25 cellular contexts compared by ENCODE assay signal in the genomic region with DNA sequence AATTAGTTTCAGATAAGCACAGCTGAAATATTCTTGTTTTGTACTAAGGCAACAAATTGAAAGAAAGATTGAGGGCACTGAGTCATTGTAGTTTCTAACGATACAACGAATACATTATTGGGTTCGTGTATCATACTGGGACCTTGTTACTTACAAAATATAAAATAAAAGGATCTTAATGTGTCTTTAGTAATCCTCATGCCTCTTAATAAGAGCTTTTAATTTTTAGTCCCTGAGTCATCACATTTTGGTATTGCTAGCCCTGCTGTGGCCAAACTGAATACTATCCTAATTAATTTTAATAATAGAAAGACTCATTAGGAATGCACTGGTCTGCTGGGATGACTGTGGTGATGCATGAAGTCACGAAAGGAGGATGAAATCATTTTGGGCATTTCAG.
A peak's percentile ranks its signal among the peaks of the same experiment; 100 is the strongest.
DNase-seq lines count a peak whose midpoint lies in the region; ATAC-seq lines count a peak whose summit lies in the region.
"Had no signal": no experiment of that assay in that cellular context is flagged by ENCODE, and none has a peak within 500 bp of the region (broad histone marks: within the 10 kb centered on the region; RNA-seq: fewer than 3 reads in every experiment).

No MANE protein-coding gene starts in this region.

- H3K36me3 Mint-ChIP-seq in activated naive CD8-positive, alpha-beta T cell treated with anti-CD3 and anti-CD28 coated beads, Interleukin-2, amount 50 U/mL, for 24 hours (ENCODE audit: low read depth): peaks cover 19% of the 10 kb centered on the region

- H3K4me3 Mint-ChIP-seq in activated naive CD8-positive, alpha-beta T cell treated with anti-CD3 and anti-CD28 coated beads, Interleukin-2, amount 50 U/mL, for 24 hours: no peak overlapping the region
- H3K4me3 Mint-ChIP-seq: activated CD4-positive, alpha-beta memory T cell treated with anti-CD3 and anti-CD28 coated beads for 36 hours; nephron progenitor cell had no signal

- H3K27ac Mint-ChIP-seq in activated naive CD8-positive, alpha-beta T cell treated with anti-CD3 and anti-CD28 coated beads, Interleukin-2, amount 50 U/mL, for 24 hours: no peak overlapping the region
- H3K27ac Mint-ChIP-seq: activated CD4-positive, alpha-beta memory T cell treated with anti-CD3 and anti-CD28 coated beads for 36 hours; nephron progenitor cell had no signal

- H3K4me3 ChIP-seq in skeletal muscle satellite cell (ENCODE audit: low read length): no peak overlapping the region
- H3K4me3 ChIP-seq: adrenal gland; BLaER1 treated with 17β-estradiol and CSF1 and Interleukin-3, amounts not matched to agents 10 nM and 100 nM; GM12878; heart right ventricle; smooth muscle cell; thyroid gland had no signal

- H3K27me3 Mint-ChIP-seq in activated naive CD8-positive, alpha-beta T cell treated with anti-CD3 and anti-CD28 coated beads, Interleukin-2, amount 50 U/mL, for 24 hours: no peaks in the 10 kb centered on the region
- H3K27me3 Mint-ChIP-seq: activated CD4-positive, alpha-beta memory T cell treated with anti-CD3 and anti-CD28 coated beads for 36 hours; progenitor cell of endocrine pancreas had no signal

- no peaks in the 10 kb centered on the region for H3K36me3 ChIP-seq in skeletal muscle satellite cell (ENCODE audit: insufficient read depth, low read length)
- H3K36me3 ChIP-seq: adrenal gland, heart right ventricle, thyroid gland had no signal

- peaks cover 16% of the 10 kb centered on the region for H3K4me1 ChIP-seq in skeletal muscle satellite cell (ENCODE audit: control insufficient read depth, insufficient read depth, low read length)
- H3K4me1 ChIP-seq: heart right ventricle, thyroid gland had no signal

- H3K4me1 Mint-ChIP-seq in activated naive CD8-positive, alpha-beta T cell treated with anti-CD3 and anti-CD28 coated beads, Interleukin-2, amount 50 U/mL, for 24 hours: no peaks in the 10 kb centered on the region
- H3K4me1 Mint-ChIP-seq: nephron progenitor cell had no signal

- H3K9me3 ChIP-seq in skeletal muscle satellite cell (replicated peaks; ENCODE audit: low read length): no peaks in the 10 kb centered on the region
- H3K9me3 ChIP-seq: adrenal gland; BLaER1 treated with 17β-estradiol and CSF1 and Interleukin-3, amounts not matched to agents 10 nM and 100 nM; thyroid gland had no signal

- no peak for ATAC-seq in activated naive CD8-positive, alpha-beta T cell treated with anti-CD3 and anti-CD28 coated beads, Interleukin-2, amount 50 U/mL, for 24 hours
- ATAC-seq: GM12878, heart right ventricle had no signal

- peak overlapping the region; percentile 5 for H3K9ac ChIP-seq in skeletal muscle satellite cell (ENCODE audit: low read depth, low read length)
- H3K9ac ChIP-seq: BLaER1 treated with 17β-estradiol and CSF1 and Interleukin-3, amounts not matched to agents 10 nM and 100 nM; KMS-11 had no signal

- DNase-seq in EH (ENCODE audit: low read depth): peak; percentile 95
- peak; percentile 68 for DNase-seq in M059J (ENCODE audit: low read depth)
- DNase-seq in fibroblast of peridontal ligament (ENCODE audit: extremely low read depth): peak; percentile 15
- DNase-seq in NCI-H2171 treated with DMSO at 0.1 percent for 48 hours (lab: John Stamatoyannopoulos, UW): no peak
- no peak for DNase-seq in activated naive CD8-positive, alpha-beta T cell treated with anti-CD3 and anti-CD28 coated beads, Interleukin-2, amount 50 U/mL, for 24 hours
- no peak for DNase-seq in NCI-H1105 treated with DMSO at 0.1 percent for 48 hours (lab: John Stamatoyannopoulos, UW)
- DNase-seq: activated CD4-positive, alpha-beta memory T cell treated with anti-CD3 and anti-CD28 coated beads for 36 hours; activated gamma-delta T cell treated with Interleukin-2 at 50 U/mL for 16 hours; DMS 273 treated with DMSO at 0.1 percent for 48 hours; GF-D8; heart right ventricle; NCI-H187; NCI-H226; NCI-H748 treated with DMSO at 0.1 percent for 48 hours; nephron progenitor cell; stimulated activated naive CD4-positive, alpha-beta T cell treated with Interleukin-2 at 50 U/mL for 16 hours; T-helper 9 cell; thyroid gland had no signal

- H3K4me2 ChIP-seq in skeletal muscle satellite cell (ENCODE audit: low read length): peak overlapping the region; percentile 23
- H3K4me2 ChIP-seq: BLaER1 treated with 17β-estradiol and CSF1 and Interleukin-3, amounts not matched to agents 10 nM and 100 nM; KMS-11; smooth muscle cell had no signal

- H3K9me3 Mint-ChIP-seq in activated naive CD8-positive, alpha-beta T cell treated with anti-CD3 and anti-CD28 coated beads, Interleukin-2, amount 50 U/mL, for 24 hours: peaks cover 5% of the 10 kb centered on the region
- H3K9me3 Mint-ChIP-seq: nephron progenitor cell had no signal

- no peaks in the 10 kb centered on the region for H3K27me3 ChIP-seq in skeletal muscle satellite cell (ENCODE audit: control insufficient read depth, insufficient read depth, low read length)
- H3K27me3 ChIP-seq: adrenal gland; BLaER1 treated with 17β-estradiol and CSF1 and Interleukin-3, amounts not matched to agents 10 nM and 100 nM; heart right ventricle; thyroid gland had no signal

Comparison
In these comparisons a context has a peak if more than half of its experiments do, and no peak if none do; other contexts are left out.
1. DNase-seq: peak in EH (single experiment), M059J (single experiment) and fibroblast of peridontal ligament (single experiment); none in NCI-H2171 treated with DMSO at 0.1 percent for 48 hours (single experiment), activated naive CD8-positive, alpha-beta T cell treated with anti-CD3 and anti-CD28 coated beads, Interleukin-2, amount 50 U/mL, for 24 hours (single experiment) and NCI-H1105 treated with DMSO at 0.1 percent for 48 hours (single experiment).